Comparison of ENCODE assay signal across 1 cellular context in genomic region chr13:80361883-80362327, GRCh38.
TF ChIP-seq lines count a peak whose summit lies in the region.

No MANE protein-coding gene starts in this region.

TF ChIP-seq in GM12878, 131 proteins besides CTCF, POLR2A, EP300 and RAD21 (continued from another document and continues in another):
- TF ChIP-seq NKRF (conservative IDR thresholded peaks at IDR 0.05), result 0 out of 2 replicates have a peak, but pooled peaks have one; percentile 58
- TF ChIP-seq ZNF622 (IDR thresholded peaks at IDR 0.05), result no peak
- TF ChIP-seq ZNF274 (IDR thresholded peaks at IDR 0.05; ENCODE audit: insufficient read depth, insufficient read length), result no peak
- peak; percentile 55; the same call in 1 of the 2 replicates for TF ChIP-seq ZSCAN29 (IDR thresholded peaks at IDR 0.05)
- 0 out of 2 replicates have a peak, but pooled peaks have one; percentile 15 for TF ChIP-seq SPI1 (IDR thresholded peaks at IDR 0.05; ENCODE audit: borderline replicate concordance, insufficient read depth, low read depth, low read length)
- TF ChIP-seq IKZF1 (conservative IDR thresholded peaks at IDR 0.05), result peak; percentile 64; the same call in 1 of the 2 replicates
- no peak for TF ChIP-seq HDAC2 (IDR thresholded peaks at IDR 0.05)
- TF ChIP-seq NFIC (IDR thresholded peaks at IDR 0.05; ENCODE audit: low read depth, low read length), result no peak
- no peak for TF ChIP-seq SIX5 (IDR thresholded peaks at IDR 0.05; ENCODE audit: low read depth, low read length, severe bottlenecking)
- TF ChIP-seq E2F8 (IDR thresholded peaks at IDR 0.05; ENCODE audit: low read depth, partially characterized antibody), result no peak
- TF ChIP-seq PBX3 (IDR thresholded peaks at IDR 0.05; ENCODE audit: insufficient replicate concordance, low read depth, low read length), result peak; percentile 70
- peak; percentile 33; the same call in 1 of the 2 replicates for TF ChIP-seq CHD2 (IDR thresholded peaks at IDR 0.05; ENCODE audit: borderline replicate concordance, low read depth, low read length)
- TF ChIP-seq PKNOX1 (IDR thresholded peaks at IDR 0.05), result peak; percentile 89
- no peak for TF ChIP-seq SREBF2 (IDR thresholded peaks at IDR 0.05; ENCODE audit: low read length)
- no peak for TF ChIP-seq CREB1 (IDR thresholded peaks at IDR 0.05; ENCODE audit: low read depth)
- TF ChIP-seq TCF7 (IDR thresholded peaks at IDR 0.05; ENCODE audit: borderline replicate concordance), result no peak
- no peak for TF ChIP-seq STAT1 (conservative IDR thresholded peaks at IDR 0.05)
- no peak for TF ChIP-seq TCF12 (IDR thresholded peaks at IDR 0.05; ENCODE audit: low read depth, low read length)
- no peak for TF ChIP-seq YY1 (IDR thresholded peaks at IDR 0.05; ENCODE audit: low read depth, low read length)
- no peak for TF ChIP-seq MEF2B (IDR thresholded peaks at IDR 0.05; ENCODE audit: partially characterized antibody, poor library complexity, severe bottlenecking)
- TF ChIP-seq USF2 (IDR thresholded peaks at IDR 0.05; ENCODE audit: borderline replicate concordance, low read depth, low read length), result no peak
- TF ChIP-seq ATF2 (IDR thresholded peaks at IDR 0.05; ENCODE audit: low read length), result no peak
- TF ChIP-seq GABPA (IDR thresholded peaks at IDR 0.05; ENCODE audit: low read depth), result no peak
- TF ChIP-seq ZNF384 (IDR thresholded peaks at IDR 0.05; ENCODE audit: borderline replicate concordance, low read depth, low read length), result 0 out of 2 replicates have a peak, but pooled peaks have one; percentile 11
- TF ChIP-seq NR2F1 (conservative IDR thresholded peaks at IDR 0.05), result 0 out of 2 replicates have a peak, but pooled peaks have one; percentile 30
- no peak for TF ChIP-seq RCOR1 (conservative IDR thresholded peaks at IDR 0.05; ENCODE audit: low read depth, low read length)
- 0 out of 2 replicates have a peak, but pooled peaks have one; percentile 41 for TF ChIP-seq LARP7 (IDR thresholded peaks at IDR 0.05)
- peak; percentile 86 for TF ChIP-seq DPF2 (IDR thresholded peaks at IDR 0.05)
- no peak for TF ChIP-seq SP1 (IDR thresholded peaks at IDR 0.05; ENCODE audit: low read depth, low read length)
- no peak for TF ChIP-seq ZBED1 (IDR thresholded peaks at IDR 0.05; ENCODE audit: borderline replicate concordance)
- no peak for TF ChIP-seq HCFC1 (IDR thresholded peaks at IDR 0.05; ENCODE audit: low read length)
- no peak for TF ChIP-seq ZZZ3 (IDR thresholded peaks at IDR 0.05; ENCODE audit: control insufficient read depth, insufficient read length, low read depth)
- no peak for TF ChIP-seq HDAC6 (IDR thresholded peaks at IDR 0.05; ENCODE audit: unreplicated experiment)
- no peak for TF ChIP-seq IRF5 (IDR thresholded peaks at IDR 0.05; ENCODE audit: borderline replicate concordance)
- TF ChIP-seq ZNF687 (IDR thresholded peaks at IDR 0.05), result peak; percentile 94
- no peak for TF ChIP-seq RAD51 (IDR thresholded peaks at IDR 0.05)
- TF ChIP-seq TBL1XR1 (IDR thresholded peaks at IDR 0.05; ENCODE audit: low read depth, low read length), result no peak
- peak; percentile 38; the same call in 1 of the 2 replicates for TF ChIP-seq SMC3 (IDR thresholded peaks at IDR 0.05; ENCODE audit: borderline replicate concordance, low read length)
- TF ChIP-seq SMAD5 (IDR thresholded peaks at IDR 0.05; ENCODE audit: low read depth), result 0 out of 2 replicates have a peak, but pooled peaks have one; percentile 27
- no peak for TF ChIP-seq SKIL (IDR thresholded peaks at IDR 0.05; ENCODE audit: low read depth, poor library complexity, severe bottlenecking)
- no peak for TF ChIP-seq ZBTB4 (CRISPR knock-in tag; IDR thresholded peaks at IDR 0.05)
